In genomic region chr14:89708982-89709381, GRCh38 we compare ENCODE assay signal across 26 cellular contexts.
DNase-seq lines count a peak whose midpoint lies in the region; ATAC-seq, FAIRE-seq and TF ChIP-seq lines count a peak whose summit lies in the region.
"Had no signal": no experiment of that assay in that cellular context is flagged by ENCODE, and none has a peak within 500 bp of the region (broad histone marks: within the 10 kb centered on the region; RNA-seq: fewer than 3 reads in every experiment).

No MANE protein-coding gene starts in this region.

- no peak overlapping the region for H3K27ac Mint-ChIP-seq in GM23338
- H3K27ac Mint-ChIP-seq: CD4-positive, alpha-beta memory T cell; CD4-positive, CD25-positive, alpha-beta regulatory T cell; CD8-positive, alpha-beta memory T cell had no signal

- TF ChIP-seq CTCF in GM23338 (conservative IDR thresholded peaks at IDR 0.05; ENCODE audit: low read depth in 2 of 2) (no peak), pancreas (IDR thresholded peaks at IDR 0.05) (no peak), colonic mucosa (IDR thresholded peaks at IDR 0.05) (no peak), mucosa of descending colon (IDR thresholded peaks at IDR 0.05) (no peak)

- H3K4me1 ChIP-seq in GM23338 (ENCODE audit: insufficient read depth) (no peaks in the 10 kb centered on the region), pancreas (peaks cover 0 to 3% (median 0%) of the 10 kb centered on the region in 3 donors), colonic mucosa (no peaks in the 10 kb centered on the region), mucosa of descending colon (ENCODE audit: low read depth) (no peaks in the 10 kb centered on the region)
- H3K4me1 ChIP-seq: BLaER1 had no signal

- peaks cover 4% of the 10 kb centered on the region for H3K27me3 Mint-ChIP-seq in GM23338 (ENCODE audit: insufficient read depth, low read depth, poor library complexity)
- H3K27me3 Mint-ChIP-seq: CD4-positive, alpha-beta memory T cell; CD4-positive, CD25-positive, alpha-beta regulatory T cell; CD8-positive, alpha-beta memory T cell had no signal

- H3K36me3 Mint-ChIP-seq in GM23338 (ENCODE audit: low read depth) = peaks cover 20% of the 10 kb centered on the region

- no peak for ATAC-seq in GM23338
- peak in 3 of 4 donors; percentile 40 to 70 (median 61) for ATAC-seq in pancreas
- no peak for ATAC-seq in HG02759 (IDR thresholded peaks at IDR 0.05; ENCODE audit: unreplicated experiment)
- ATAC-seq in mucosa of descending colon = no peak

- no peak overlapping the region for H3K4me3 Mint-ChIP-seq in GM23338
- H3K4me3 Mint-ChIP-seq: CD14-positive monocyte; CD4-positive, alpha-beta memory T cell; CD4-positive, CD25-positive, alpha-beta regulatory T cell; CD8-positive, alpha-beta memory T cell had no signal

- H3K79me2 ChIP-seq in GM23338 (replicated peaks; ENCODE audit: insufficient read depth) = no peaks in the 10 kb centered on the region

- no peak overlapping the region for H3K4me2 ChIP-seq in GM23338
- H3K4me2 ChIP-seq: BLaER1 had no signal

- H3K9ac ChIP-seq in SK-N-MC (ENCODE audit: insufficient read length) (no peak overlapping the region), colonic mucosa (ENCODE audit: low read depth in 2 of 2, low read length in 2 of 2) (no peak overlapping the region)
- H3K9ac ChIP-seq: BLaER1 had no signal

- H2AFZ ChIP-seq in GM23338 = peak overlapping the region; percentile 56; the same call in 1 of the 2 replicates

- H3K27me3 ChIP-seq in GM23338 (ENCODE audit: insufficient read depth) (no peaks in the 10 kb centered on the region), pancreas (no peaks in the 10 kb centered on the region), colonic mucosa (no peaks in the 10 kb centered on the region)
- H3K27me3 ChIP-seq: BE2C, BLaER1 had no signal

- no peaks in the 10 kb centered on the region for H3F3A ChIP-seq in GM23338 (replicated peaks; ENCODE audit: low read depth)

- H3K36me3 ChIP-seq in GM23338 (ENCODE audit: insufficient read depth) = no peaks in the 10 kb centered on the region; the same call in 1 of the 2 replicates
- no peaks in the 10 kb centered on the region for H3K36me3 ChIP-seq in SK-N-MC (ENCODE audit: insufficient read depth, low read length)
- H3K36me3 ChIP-seq in pancreas = no peaks in the 10 kb centered on the region
- no peaks in the 10 kb centered on the region for H3K36me3 ChIP-seq in colonic mucosa
- no peaks in the 10 kb centered on the region for H3K36me3 ChIP-seq in mucosa of descending colon (ENCODE audit: low read depth)
- H3K36me3 ChIP-seq: BE2C, BLaER1 had no signal

- H3K9me3 ChIP-seq in SK-N-MC (ENCODE audit: low read depth, low read length) = no peaks in the 10 kb centered on the region
- H3K9me3 ChIP-seq in pancreas = no peaks in the 10 kb centered on the region
- H3K9me3 ChIP-seq in colonic mucosa = no peaks in the 10 kb centered on the region
- no peaks in the 10 kb centered on the region for H3K9me3 ChIP-seq in mucosa of descending colon
- H3K9me3 ChIP-seq: BE2C had no signal

- intact Hi-C loops in pancreas (cut with DNase I) = no loop called here
- intact Hi-C loops in colonic mucosa (cut with DNase I) = no loop called here
- intact Hi-C loops in mucosa of descending colon (cut with DNase I, micrococcal nuclease) = no loop called here

- no peaks in the 10 kb centered on the region for H3K4me1 Mint-ChIP-seq in GM23338

- H3K9me3 Mint-ChIP-seq in GM23338 = peaks cover 33% of the 10 kb centered on the region

- H3K4me3 ChIP-seq in GM23338 = no peak overlapping the region
- 0 out of 2 replicates have a peak overlapping the region, but pooled peaks have one; percentile 15 for H3K4me3 ChIP-seq in SK-N-MC
- H3K4me3 ChIP-seq in pancreas = no peak overlapping the region
- no peak overlapping the region for H3K4me3 ChIP-seq in colonic mucosa
- no peak overlapping the region for H3K4me3 ChIP-seq in mucosa of descending colon
- H3K4me3 ChIP-seq: BLaER1 had no signal

- H4K20me1 ChIP-seq in GM23338 (replicated peaks; ENCODE audit: insufficient read depth) = no peaks in the 10 kb centered on the region
- H4K20me1 ChIP-seq: BLaER1 had no signal

- no peak for FAIRE-seq in pancreas (lab: Jason Lieb, UNC)
- FAIRE-seq: A204.1, GM12891, GM19239 had no signal

- H3K27ac ChIP-seq in GM23338 (ENCODE audit: low read depth) (no peak overlapping the region), SK-N-MC (peak overlapping the region; percentile 55), pancreas (no peak overlapping the region), colonic mucosa (no peak overlapping the region)
- H3K27ac ChIP-seq: BLaER1 had no signal

- peaks cover 25% of the 10 kb centered on the region for H3K9me2 ChIP-seq in GM23338 (ENCODE audit: insufficient read depth)

- 33 to 45% methylated on average over 2 of the region's 2 CpGs for WGBS in pancreas, 2 donors

- DNase-seq in GM23338 (ENCODE audit: low spot score) (no peak), SK-N-MC (ENCODE audit: low read depth, low spot score) (no peak), pancreas (no peak), colonic mucosa (no peak), mucosa of descending colon (no peak)
- DNase-seq: 8988T; ACHN; BE2C; C1 segment of cervical spinal cord; CD4-positive, alpha-beta memory T cell; CD4-positive, CD25-positive, alpha-beta regulatory T cell; CD8-positive, alpha-beta memory T cell; COR-L47; DMS 273 treated with DMSO at 0.1 percent for 48 hours; DMS153; DMS53; DMS79; DND-41; EL; GDM1 had no signal

TF ChIP-seq in GM23338, 12 proteins besides CTCF, POLR2A, EP300 and RAD21 (continues in another document):
- TF ChIP-seq EZH2 (IDR thresholded peaks at IDR 0.05; ENCODE audit: low read depth, unreplicated experiment) (no peak), JUNB (IDR thresholded peaks at IDR 0.05; ENCODE audit: unreplicated experiment) (no peak), ZNF114 (CRISPR knock-in tag; IDR thresholded peaks at IDR 0.05) (no peak), CREB1 (CRISPR knock-in tag; IDR thresholded peaks at IDR 0.05; ENCODE audit: low read depth) (no peak), POLR2AphosphoS5 (IDR thresholded peaks at IDR 0.05; ENCODE audit: low read depth) (no peak), STAT1 (IDR thresholded peaks at IDR 0.05; ENCODE audit: unreplicated experiment) (no peak), EZH2phosphoT487 (IDR thresholded peaks at IDR 0.05; ENCODE audit: unreplicated experiment) (no peak)
- TF ChIP-seq, protein P1, sequence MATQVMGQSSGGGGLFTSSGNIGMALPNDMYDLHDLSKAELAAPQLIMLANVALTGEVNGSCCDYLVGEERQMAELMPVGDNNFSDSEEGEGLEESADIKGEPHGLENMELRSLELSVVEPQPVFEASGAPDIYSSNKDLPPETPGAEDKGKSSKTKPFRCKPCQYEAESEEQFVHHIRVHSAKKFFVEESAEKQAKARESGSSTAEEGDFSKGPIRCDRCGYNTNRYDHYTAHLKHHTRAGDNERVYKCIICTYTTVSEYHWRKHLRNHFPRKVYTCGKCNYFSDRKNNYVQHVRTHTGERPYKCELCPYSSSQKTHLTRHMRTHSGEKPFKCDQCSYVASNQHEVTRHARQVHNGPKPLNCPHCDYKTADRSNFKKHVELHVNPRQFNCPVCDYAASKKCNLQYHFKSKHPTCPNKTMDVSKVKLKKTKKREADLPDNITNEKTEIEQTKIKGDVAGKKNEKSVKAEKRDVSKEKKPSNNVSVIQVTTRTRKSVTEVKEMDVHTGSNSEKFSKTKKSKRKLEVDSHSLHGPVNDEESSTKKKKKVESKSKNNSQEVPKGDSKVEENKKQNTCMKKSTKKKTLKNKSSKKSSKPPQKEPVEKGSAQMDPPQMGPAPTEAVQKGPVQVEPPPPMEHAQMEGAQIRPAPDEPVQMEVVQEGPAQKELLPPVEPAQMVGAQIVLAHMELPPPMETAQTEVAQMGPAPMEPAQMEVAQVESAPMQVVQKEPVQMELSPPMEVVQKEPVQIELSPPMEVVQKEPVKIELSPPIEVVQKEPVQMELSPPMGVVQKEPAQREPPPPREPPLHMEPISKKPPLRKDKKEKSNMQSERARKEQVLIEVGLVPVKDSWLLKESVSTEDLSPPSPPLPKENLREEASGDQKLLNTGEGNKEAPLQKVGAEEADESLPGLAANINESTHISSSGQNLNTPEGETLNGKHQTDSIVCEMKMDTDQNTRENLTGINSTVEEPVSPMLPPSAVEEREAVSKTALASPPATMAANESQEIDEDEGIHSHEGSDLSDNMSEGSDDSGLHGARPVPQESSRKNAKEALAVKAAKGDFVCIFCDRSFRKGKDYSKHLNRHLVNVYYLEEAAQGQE (IDR thresholded peaks at IDR 0.05; ENCODE audit: unreplicated experiment) = no peak
- TF ChIP-seq, protein P2, sequence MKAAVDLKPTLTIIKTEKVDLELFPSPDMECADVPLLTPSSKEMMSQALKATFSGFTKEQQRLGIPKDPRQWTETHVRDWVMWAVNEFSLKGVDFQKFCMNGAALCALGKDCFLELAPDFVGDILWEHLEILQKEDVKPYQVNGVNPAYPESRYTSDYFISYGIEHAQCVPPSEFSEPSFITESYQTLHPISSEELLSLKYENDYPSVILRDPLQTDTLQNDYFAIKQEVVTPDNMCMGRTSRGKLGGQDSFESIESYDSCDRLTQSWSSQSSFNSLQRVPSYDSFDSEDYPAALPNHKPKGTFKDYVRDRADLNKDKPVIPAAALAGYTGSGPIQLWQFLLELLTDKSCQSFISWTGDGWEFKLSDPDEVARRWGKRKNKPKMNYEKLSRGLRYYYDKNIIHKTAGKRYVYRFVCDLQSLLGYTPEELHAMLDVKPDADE (IDR thresholded peaks at IDR 0.05) = no peak

Comparison
In these comparisons a context has a peak if more than half of its experiments do, and no peak if none do; other contexts are left out.
1. ATAC-seq: peak in pancreas (3 of 4); none in GM23338 (single experiment), HG02759 (single experiment) and mucosa of descending colon (single experiment).